ENCODE assay signal across 8 cellular contexts in genomic region chr16:30370444-30371247, GRCh38. TPM values are rescaled to one million over a fixed set of nuclear protein-coding genes. Genes with fewer than 3 reads are reported as not detected.
DNase-seq lines count a peak whose midpoint lies in the region; ATAC-seq and TF ChIP-seq lines count a peak whose summit lies in the region.

A gene with protein sequence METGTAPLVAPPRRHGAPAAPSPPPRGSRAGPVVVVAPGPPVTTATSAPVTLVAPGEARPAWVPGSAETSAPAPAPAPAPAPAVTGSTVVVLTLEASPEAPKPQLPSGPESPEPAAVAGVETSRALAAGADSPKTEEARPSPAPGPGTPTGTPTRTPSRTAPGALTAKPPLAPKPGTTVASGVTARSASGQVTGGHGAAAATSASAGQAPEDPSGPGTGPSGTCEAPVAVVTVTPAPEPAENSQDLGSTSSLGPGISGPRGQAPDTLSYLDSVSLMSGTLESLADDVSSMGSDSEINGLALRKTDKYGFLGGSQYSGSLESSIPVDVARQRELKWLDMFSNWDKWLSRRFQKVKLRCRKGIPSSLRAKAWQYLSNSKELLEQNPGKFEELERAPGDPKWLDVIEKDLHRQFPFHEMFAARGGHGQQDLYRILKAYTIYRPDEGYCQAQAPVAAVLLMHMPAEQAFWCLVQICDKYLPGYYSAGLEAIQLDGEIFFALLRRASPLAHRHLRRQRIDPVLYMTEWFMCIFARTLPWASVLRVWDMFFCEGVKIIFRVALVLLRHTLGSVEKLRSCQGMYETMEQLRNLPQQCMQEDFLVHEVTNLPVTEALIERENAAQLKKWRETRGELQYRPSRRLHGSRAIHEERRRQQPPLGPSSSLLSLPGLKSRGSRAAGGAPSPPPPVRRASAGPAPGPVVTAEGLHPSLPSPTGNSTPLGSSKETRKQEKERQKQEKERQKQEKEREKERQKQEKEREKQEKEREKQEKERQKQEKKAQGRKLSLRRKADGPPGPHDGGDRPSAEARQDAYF (minus strand): TSS chr16:30370494. CDS start chr16:30370183, 311 bp downstream.

- peak within 1 kb of the TSS; percentile 87; the same call in 1 of the 2 replicates for H3K23ac ChIP-seq in IMR-90 (ENCODE audit: low read depth, low read length)

- intact Hi-C loops in Calu3 (cut with micrococcal nuclease; ENCODE audit: unreplicated experiment) (loop anchor here (2.0 kb wide), 1 partner anchor 16 kb away; the partner anchor contains the start of gene CD2BP2), IMR-90 (cut with micrococcal nuclease) (no loop called here), OCI-LY7 (cut with micrococcal nuclease; ENCODE audit: unreplicated experiment) (loop anchor here (2.0 to 10.0 kb wide), 3 partner anchors 28 to 376 kb away; partner anchors contain the start of genes HIRIP3 and INO80E)

- no peaks in the 10 kb centered on the region for H3K9me3 Mint-ChIP-seq in Calu3 (ENCODE audit: low read depth, unreplicated experiment)
- H3K9me3 Mint-ChIP-seq in endothelial cell (ENCODE audit: unreplicated experiment) = no peaks in the 10 kb centered on the region

- H3K4me2 ChIP-seq in IMR-90 (ENCODE audit: low read depth, low read length) (peak within 1 kb of the TSS; percentile 99), OCI-LY7 (ENCODE audit: low read length) (peak within 1 kb of the TSS; percentile 97)

- H2BK15ac ChIP-seq in IMR-90 (ENCODE audit: low read depth, low read length) = no peak within 1 kb of the TSS

- H3K27me3 Mint-ChIP-seq in Calu3 (ENCODE audit: unreplicated experiment) = peaks cover 14% of the 10 kb centered on the region
- peaks cover 11% of the 10 kb centered on the region for H3K27me3 Mint-ChIP-seq in endothelial cell (ENCODE audit: unreplicated experiment)

- H4K20me1 ChIP-seq in IMR-90 (ENCODE audit: insufficient read depth, low read length) = peaks cover 34% of the 10 kb centered on the region
- peaks cover 20% of the 10 kb centered on the region for H4K20me1 ChIP-seq in OCI-LY7 (ENCODE audit: insufficient read depth, low read length)

- no peak within 1 kb of the TSS for H3K18ac ChIP-seq in IMR-90 (ENCODE audit: low read depth, low read length)

- H3K14ac ChIP-seq in IMR-90 (replicated peaks; ENCODE audit: low read depth, low read length) = peak within 1 kb of the TSS; percentile 96

- no TSS peak for BruUV-seq in Calu3 (replicated peaks; lab: Mats Ljungman, UMichigan)
- BruUV-seq in IMR-90 (replicated peaks; lab: Mats Ljungman, UMichigan) = no TSS peak
- no TSS peak for BruUV-seq in OCI-LY7 (replicated peaks; lab: Mats Ljungman, UMichigan)

- in situ Hi-C loops in IMR-90 (cut with MboI; ENCODE audit: low sequenced_read_pairs) = no loop called here

- TF ChIP-seq CTCF in Calu3 (IDR thresholded peaks at IDR 0.05; ENCODE audit: unreplicated experiment) = no peak
- peak; percentile 31 for TF ChIP-seq CTCF in IMR-90 (conservative IDR thresholded peaks at IDR 0.05; ENCODE audit: low read depth, low read length)
- TF ChIP-seq CTCF in OCI-LY7 (conservative IDR thresholded peaks at IDR 0.05; ENCODE audit: low read length) = peak; percentile 56
- no peak for TF ChIP-seq CTCF in endothelial cell (IDR thresholded peaks at IDR 0.05; ENCODE audit: unreplicated experiment)

- no peaks in the 10 kb centered on the region for H3K27me3 ChIP-seq in IMR-90 (ENCODE audit: control insufficient read depth, insufficient read depth, low read length)

- H3K4me1 ChIP-seq in IMR-90 (ENCODE audit: control insufficient read depth, insufficient read depth, low read length) (peaks cover 3% of the 10 kb centered on the region; the same call in 1 of the 2 replicates), OCI-LY7 (ENCODE audit: insufficient read depth, low read length, poor library complexity, severe bottlenecking) (peaks cover 45% of the 10 kb centered on the region), mesodermal cell (ENCODE audit: control insufficient read depth, insufficient read depth, low read length, poor library complexity, severe bottlenecking) (peaks cover 10% of the 10 kb centered on the region)

- peak within 1 kb of the TSS; percentile 99 for H2AK9ac ChIP-seq in IMR-90 (replicated peaks; ENCODE audit: low read depth, low read length, poor library complexity)

- TF ChIP-seq RAD21 in IMR-90 (IDR thresholded peaks at IDR 0.05; ENCODE audit: low read length) = no peak

- no peak within 1 kb of the TSS for H2BK120ac ChIP-seq in IMR-90 (ENCODE audit: low read depth, low read length)

- peaks cover 2 to 45% of the 10 kb centered on the region in 2 experiments; a peak in 3 of 4 replicates for H3K79me1 ChIP-seq in IMR-90 (ENCODE audit: low read depth in 1 of 2, low read length in 2 of 2)

- H2BK5ac ChIP-seq in IMR-90 (ENCODE audit: low read depth, low read length, poor library complexity, severe bottlenecking) = peak within 1 kb of the TSS; percentile 66

- peak within 1 kb of the TSS; percentile 92 for H2AK5ac ChIP-seq in IMR-90 (ENCODE audit: low read depth, low read length)

- peaks cover 48% of the 10 kb centered on the region for H3K36me3 Mint-ChIP-seq in Calu3 (ENCODE audit: insufficient read depth, unreplicated experiment)
- peaks cover 12% of the 10 kb centered on the region for H3K36me3 Mint-ChIP-seq in endothelial cell (ENCODE audit: low read depth, unreplicated experiment)

- H3K56ac ChIP-seq in IMR-90 (ENCODE audit: extremely low read depth, insufficient read depth, low read length) = peak within 1 kb of the TSS; percentile 38

- H3K27ac ChIP-seq in IMR-90 (ENCODE audit: insufficient read depth, low read length) = peak within 1 kb of the TSS; percentile 82
- H3K27ac ChIP-seq in OCI-LY7 (ENCODE audit: low read depth, low read length, poor library complexity, severe bottlenecking) = peak within 1 kb of the TSS; percentile 77
- peak within 1 kb of the TSS; percentile 91 for H3K27ac ChIP-seq in mesodermal cell (ENCODE audit: low read depth, low read length, severe bottlenecking)

- H3K79me2 ChIP-seq in OCI-LY7 (ENCODE audit: insufficient read depth, low read depth, low read length) = peaks cover 43% of the 10 kb centered on the region

- POLR2A ChIA-PET in IMR-90 (lab: Charles Lee; ENCODE audit: unreplicated experiment) (interaction anchor here (0.5 to 0.6 kb wide), 2 partner anchors 29 to 33 kb away, joined by 3 to 5 read pairs; no protein-coding TSS in a partner anchor), OCI-LY7 (lab: Charles Lee) (interaction anchor here (0.5 to 2.6 kb wide), 21 partner anchors 8 to 769 kb away, joined by 3 to 26 read pairs (median 6); partner anchors contain the start of genes SEPTIN1, ZNF48 and ZNF771)

- dilution Hi-C loops in IMR-90 (cut with HindIII; ENCODE audit: low sequenced_read_pairs, unreplicated experiment) = no loop called here

- H4K5ac ChIP-seq in IMR-90 (ENCODE audit: low read depth, low read length) = peak within 1 kb of the TSS; percentile 35

- H3K4me3 ChIP-seq in IMR-90 (ENCODE audit: insufficient read depth, low read depth, low read length) = peak within 1 kb of the TSS; percentile 86
- H3K4me3 ChIP-seq in OCI-LY7 (ENCODE audit: low read depth, low read length, poor library complexity, severe bottlenecking) = peak within 1 kb of the TSS; percentile 99
- peak within 1 kb of the TSS; percentile 80 for H3K4me3 ChIP-seq in mesodermal cell (ENCODE audit: extremely low read depth, insufficient read depth, low read length, poor library complexity, severe bottlenecking)

- peak within 1 kb of the TSS; percentile 79 for H3K4ac ChIP-seq in IMR-90 (ENCODE audit: low read depth, low read length)

- peak within 1 kb of the TSS; percentile 90 for H3K9ac ChIP-seq in IMR-90 (ENCODE audit: low read depth, low read length)

- H3K9me2 ChIP-seq in OCI-LY7 (ENCODE audit: insufficient read depth, low read length) = no peaks in the 10 kb centered on the region

- ATAC-seq in GM21529 (IDR thresholded peaks at IDR 0.05; ENCODE audit: unreplicated experiment) (peak; percentile 75), IMR-90 (ENCODE audit: low read depth) (peak; percentile 86)

- H2AFZ ChIP-seq in IMR-90 (replicated peaks; ENCODE audit: low read length, poor library complexity) (peak within 1 kb of the TSS; percentile 86), OCI-LY7 (ENCODE audit: low read length) (no peak within 1 kb of the TSS)

- peaks cover 15% of the 10 kb centered on the region for H3K9me1 ChIP-seq in IMR-90 (ENCODE audit: insufficient read depth, low read length)

- peaks cover 44% of the 10 kb centered on the region for H3K4me1 Mint-ChIP-seq in Calu3 (ENCODE audit: low read depth, unreplicated experiment)
- H3K4me1 Mint-ChIP-seq in endothelial cell (ENCODE audit: unreplicated experiment) = peaks cover 35% of the 10 kb centered on the region

- no peak within 1 kb of the TSS for H2BK20ac ChIP-seq in IMR-90 (ENCODE audit: low read depth, low read length)

- H3K4me3 Mint-ChIP-seq in Calu3 (ENCODE audit: low read depth, unreplicated experiment) = peak within 1 kb of the TSS; percentile 86
- peak within 1 kb of the TSS; percentile 94 for H3K4me3 Mint-ChIP-seq in endothelial cell (ENCODE audit: unreplicated experiment)

- peak within 1 kb of the TSS; percentile 45 for H4K91ac ChIP-seq in IMR-90 (ENCODE audit: insufficient read depth, low read depth, low read length)

- H3K27ac Mint-ChIP-seq in Calu3 (ENCODE audit: unreplicated experiment) = peak within 1 kb of the TSS; percentile 99
- H3K27ac Mint-ChIP-seq in endothelial cell (ENCODE audit: unreplicated experiment) = peak within 1 kb of the TSS; percentile 93

- 1% methylated on average over 17 of the region's 43 CpGs; no CpG with 5 or more reads in 1 of the 2 experiments for WGBS in IMR-90 (ENCODE audit: extremely low coverage in 2 of 2, insufficient read length in 1 of 2), 2 experiments
- 0 to 1% methylated on average over 27 to 35 of the region's 43 CpGs for WGBS in mesodermal cell (ENCODE audit: insufficient coverage in 2 of 2), 2 experiments

- H3K36me3 ChIP-seq in IMR-90 (ENCODE audit: control insufficient read depth, insufficient read depth, low read length) (0 out of 2 replicates have a peak, but pooled peaks cover 2% of the 10 kb centered on the region), OCI-LY7 (ENCODE audit: insufficient read depth, low read length) (peaks cover 34% of the 10 kb centered on the region), mesodermal cell (ENCODE audit: control insufficient read depth, insufficient read depth, low read length) (peaks cover 10% of the 10 kb centered on the region)

- no peak for TF ChIP-seq POLR2A in IMR-90 (IDR thresholded peaks at IDR 0.05; ENCODE audit: low read depth, low read length)

- H4K8ac ChIP-seq in IMR-90 (ENCODE audit: low read depth in 2 of 2, low read length in 2 of 2) = peak within 1 kb of the TSS; percentile 44 to 87; a peak in 3 of 4 replicates

- H3K9me3 ChIP-seq in IMR-90 (ENCODE audit: control insufficient read depth, insufficient read depth, low read length) = no peaks in the 10 kb centered on the region
- H3K9me3 ChIP-seq in OCI-LY7 (ENCODE audit: low read length) = no peaks in the 10 kb centered on the region
- no peaks in the 10 kb centered on the region for H3K9me3 ChIP-seq in mesodermal cell (ENCODE audit: control insufficient read depth, low read length)

- CTCF ChIA-PET in Calu3 (lab: Charles Lee) (interaction anchor here (0.7 to 2.2 kb wide), 17 partner anchors 8 to 305 kb away, joined by 3 to 21 read pairs (median 4); partner anchors contain the start of genes ALDOA, CD2BP2, DCTPP1 and ZNF48), IMR-90 (lab: Yijun Ruan, JAX) (interaction anchor here (0.7 kb wide), 1 partner anchor 25 kb away, joined by 3 read pairs; the partner anchor contains the start of gene ZNF48), OCI-LY7 (lab: Charles Lee; ENCODE audit: unreplicated experiment) (interaction anchor here (0.6 to 1.3 kb wide), 10 partner anchors 12 to 47 kb away, joined by 3 to 9 read pairs (median 3); partner anchors contain the start of genes SEPTIN1 and ZNF48)

- DNase-seq in Calu3 = peak; percentile 99
- DNase-seq in IMR-90 = peak; percentile 100
- DNase-seq in OCI-LY7 (ENCODE audit: low spot score) = peak; percentile 100
- peak; percentile 99 for DNase-seq in activated T-cell treated with anti-CD3 and anti-CD28 coated beads for 24 hours (ENCODE audit: low read depth)
- peak; percentile 97 for DNase-seq in endothelial cell (ENCODE audit: low spot score)
- DNase-seq in stimulated activated CD8-positive, alpha-beta memory T cell treated with anti-CD3 and anti-CD28 coated beads, Interleukin-15, amount 100 ng/mL, for 24 hours (ENCODE audit: low read depth) = peak; percentile 88

RNA-seq across cellular contexts. Expression of the gene that starts here (rescaled TPM):
- total RNA-seq in Calu3 (2022) (66.4 and 69.5 TPM in 2 replicates), IMR-90 (2012; rRNA removed) (8.1 and 8.4 TPM in 2 replicates), OCI-LY7 (2022) (74.8 and 78.6 TPM in 2 replicates), endothelial cell (ENCODE audit: unreplicated experiment) (62.4 TPM)
- polyA plus RNA-seq in IMR-90 (2012; rRNA removed) = 24.9 and 26.4 TPM in 2 replicates
- 30.8 and 40.6 TPM in 2 replicates for polyA plus RNA-seq in IMR-90 (2012; cell fraction: cytosol; rRNA removed)
- 41.1 and 73.5 TPM in 2 replicates for polyA plus RNA-seq in IMR-90 (2012; cell fraction: nucleus; rRNA removed; ENCODE audit: low replicate concordance)
- 38.6 and 44.9 TPM in 2 replicates for total RNA-seq in OCI-LY7 (2014; rRNA removed; shearing (Covaris generic))
- 29.0 TPM for polyA plus RNA-seq in mesodermal cell (2013, experiment 1 of 2)
- polyA plus RNA-seq in mesodermal cell (2013, experiment 2 of 2) = 24.5 TPM

Comparison
In these comparisons a context has a peak if more than half of its experiments do, and no peak if none do; other contexts are left out.
1. Peak in every context shown above with its lines: DNase-seq, ATAC-seq, H3K4me3 ChIP-seq and H3K27ac ChIP-seq.
2. CTCF ChIP-seq: peak in IMR-90 (single experiment) and OCI-LY7 (single experiment); none in Calu3 (single experiment) and endothelial cell (single experiment).